ENCODE assay signal across 8 cellular contexts in the genomic region with DNA sequence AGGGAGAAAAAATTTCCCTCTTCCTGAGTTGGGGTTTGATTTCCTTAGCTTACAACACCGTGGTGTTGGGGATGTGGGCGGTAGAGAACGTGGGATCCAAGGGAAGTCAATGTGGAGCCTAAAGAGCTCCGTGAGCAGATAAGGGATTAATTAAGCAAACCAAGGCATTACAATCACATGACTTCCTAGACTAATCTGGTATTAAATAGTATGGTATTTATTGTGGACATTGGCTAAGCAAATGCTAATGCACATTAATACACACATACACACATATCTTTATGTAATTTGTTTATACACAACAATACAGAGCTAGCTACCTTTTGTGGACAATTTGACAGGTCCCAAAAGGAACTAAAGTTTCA. TPM values are rescaled to one million over a fixed set of nuclear protein-coding genes. Genes with fewer than 3 reads are reported as not detected.
DNase-seq lines count a peak whose midpoint lies in the region; ATAC-seq and TF ChIP-seq lines count a peak whose summit lies in the region.

No MANE protein-coding gene starts in this region.

- TF ChIP-seq CTCF in AG04449 (IDR thresholded peaks at IDR 0.05; ENCODE audit: insufficient read depth, low read length, missing control alignments), result no peak
- no peak for TF ChIP-seq CTCF in mammary epithelial cell (conservative IDR thresholded peaks at IDR 0.05 in 1 of 2, IDR thresholded peaks at IDR 0.05 in 1 of 2; ENCODE audit: extremely low read depth in 1 of 2, insufficient read depth in 1 of 2, low read depth in 1 of 2, low read length in 2 of 2)

- dilution Hi-C loops in mammary epithelial cell (cut with HindIII; ENCODE audit: low sequenced_read_pairs), result loop anchor here (5.0 kb wide), 1 partner anchor 105 kb away; the partner anchor contains the start of genes RPL41 and ZC3H10

- peaks cover 36% of the 10 kb centered on the region for H3K79me2 ChIP-seq in mammary epithelial cell (ENCODE audit: insufficient read depth, low read length)

- no peaks in the 10 kb centered on the region for H4K20me1 ChIP-seq in mammary epithelial cell (ENCODE audit: insufficient read depth, low read length)

- intact Hi-C loops in mammary epithelial cell (cut with micrococcal nuclease), result loop anchor here (10.0 kb wide), 1 partner anchor 178 kb away; the partner anchor contains the start of gene RPS26

- peak overlapping the region; percentile 42; the same call in 1 of the 2 replicates for H3K27ac ChIP-seq in HUES6 (ENCODE audit: low read depth, low read length)
- peak overlapping the region; percentile 72 for H3K27ac ChIP-seq in mammary epithelial cell (ENCODE audit: insufficient read depth, low read depth, low read length)
- H3K27ac ChIP-seq in muscle layer of colon (ENCODE audit: low read depth, low read length), result peak overlapping the region; percentile 100

- ATAC-seq in HG03045 (IDR thresholded peaks at IDR 0.05; ENCODE audit: unreplicated experiment) (no peak), GM18861 (IDR thresholded peaks at IDR 0.05; ENCODE audit: unreplicated experiment) (no peak)

- H3K4me1 ChIP-seq in HUES6 (ENCODE audit: control insufficient read depth, insufficient read depth, low read length) (peaks cover 19% of the 10 kb centered on the region), mammary epithelial cell (ENCODE audit: insufficient read depth, low read length) (peaks cover 21% of the 10 kb centered on the region), muscle layer of colon (ENCODE audit: insufficient read depth, low read length) (peaks cover 37% of the 10 kb centered on the region)

- H3K27me3 ChIP-seq in HUES6 (ENCODE audit: control insufficient read depth, insufficient read depth, low read length), result no peaks in the 10 kb centered on the region
- H3K27me3 ChIP-seq in mammary epithelial cell (ENCODE audit: insufficient read depth, low read length), result no peaks in the 10 kb centered on the region
- H3K27me3 ChIP-seq in muscle layer of colon (ENCODE audit: control insufficient read depth in 1 of 2, insufficient read depth in 2 of 2, low read length in 2 of 2), result no peaks in the 10 kb centered on the region

- DNase-seq in AG04449 (ENCODE audit: low read depth, low spot score), result no peak
- no peak for DNase-seq in mammary epithelial cell
- DNase-seq in midbrain (lab: John Stamatoyannopoulos, UW), result no peak
- no peak for DNase-seq in C1 segment of cervical spinal cord (lab: John Stamatoyannopoulos, UW)

- CTCF ChIA-PET in AG04449 (lab: Yijun Ruan, JAX), result interaction anchor here (0.6 to 4.4 kb wide), 27 partner anchors 8 to 840 kb away, joined by 3 to 145 read pairs (median 10); partner anchors contain the start of genes ANKRD52, COQ10A, ESYT1 and SMARCC2
- CTCF ChIA-PET in mammary epithelial cell (lab: Charles Lee; ENCODE audit: low non-redundant PET), result interaction anchor here (0.6 to 2.0 kb wide), 3 partner anchors 16 to 484 kb away, joined by 3 to 16 read pairs (median 9); partner anchors contain the start of gene SMARCC2

- 9% methylated on average over 4 of the region's 4 CpGs for whole genome bisulfite sequencing in mammary epithelial cell (ENCODE audit: low coverage, missing lambda C conversion rate)

- in situ Hi-C loops in mammary epithelial cell (cut with MboI; ENCODE audit: low sequenced_read_pairs in 2 of 2), result loop anchor here in 1 of 2 donors (25.0 kb wide), 2 partner anchors 240 to 485 kb away; partner anchors contain the start of genes CD63, GDF11, MIP and SPRYD4

- peak overlapping the region; percentile 82 for H3K9ac ChIP-seq in HUES6 (ENCODE audit: low read length)
- H3K9ac ChIP-seq in mammary epithelial cell (ENCODE audit: insufficient read depth, low read length), result peak overlapping the region; percentile 72
- H3K9ac ChIP-seq in muscle layer of colon (ENCODE audit: low read length), result peak overlapping the region; percentile 78

- POLR2A ChIA-PET in AG04449 (lab: Yijun Ruan, JAX), result interaction anchor here (0.9 to 3.2 kb wide), 14 partner anchors 14 to 104 kb away, joined by 3 to 49 read pairs (median 8); partner anchors contain the start of genes ANKRD52, ESYT1, SMARCC2 and ZC3H10

- BruUV-seq in mammary epithelial cell (replicated peaks; lab: Mats Ljungman, UMichigan), result no TSS peak

- H3K4me3 ChIP-seq in AG04449 (ENCODE audit: low read depth, low read length), result peak overlapping the region; percentile 85
- peak overlapping the region; percentile 76 for H3K4me3 ChIP-seq in HUES6 (ENCODE audit: low read depth, low read length)
- H3K4me3 ChIP-seq in mammary epithelial cell (replicated peaks in 1 of 3; ENCODE audit: insufficient read depth in 1 of 3, low read depth in 2 of 3, low read length in 3 of 3), result peak overlapping the region; percentile 71 to 97 (median 79)
- H3K4me3 ChIP-seq in muscle layer of colon (ENCODE audit: low read depth in 1 of 2, low read length in 2 of 2), result peak overlapping the region; percentile 83 to 96

- H3K9me3 ChIP-seq in HUES6 (ENCODE audit: control insufficient read depth, insufficient read depth, low read depth, low read length) (0 out of 2 replicates have a peak, but pooled peaks cover 4% of the 10 kb centered on the region), mammary epithelial cell (replicated peaks; ENCODE audit: insufficient read depth, low read length) (no peaks in the 10 kb centered on the region), muscle layer of colon (ENCODE audit: low read length) (no peaks in the 10 kb centered on the region)

- H3K36me3 ChIP-seq in HUES6 (ENCODE audit: control insufficient read depth, insufficient read depth, low read length) (peaks cover 6% of the 10 kb centered on the region), mammary epithelial cell (ENCODE audit: insufficient read depth, low read length) (no peaks in the 10 kb centered on the region), muscle layer of colon (ENCODE audit: insufficient read depth, low read length) (no peaks in the 10 kb centered on the region)

- H2AFZ ChIP-seq in mammary epithelial cell (ENCODE audit: low read depth, low read length), result peak overlapping the region; percentile 88

- H3K4me2 ChIP-seq in mammary epithelial cell (ENCODE audit: insufficient read depth, low read depth, low read length), result peak overlapping the region; percentile 90

RNA-seq across cellular contexts. Expression of gene RNF41, which starts 0.8 kb away (rescaled TPM):
- total RNA-seq in mammary epithelial cell, result 100 to 1,000 TPM in 1 of 2 donors, 10 to 100 TPM in 1; 66.8 to 151 TPM
- polyA plus RNA-seq in mammary epithelial cell, result 51.7 TPM
- 115 TPM for polyA minus RNA-seq in mammary epithelial cell

RNA-seq across cellular contexts. Expression of gene NABP2, which starts 1.6 kb away (rescaled TPM):
- total RNA-seq in mammary epithelial cell, result 10 to 100 TPM; 18.3 to 37.5 TPM
- 61.2 TPM for polyA plus RNA-seq in mammary epithelial cell
- polyA minus RNA-seq in mammary epithelial cell, result 25.3 TPM

RNA-seq across cellular contexts. Expression of gene SLC39A5, which starts 7.3 kb away (rescaled TPM):
- under 1 TPM in 1 of 2 donors, not detected in 1; 0.45 TPM for total RNA-seq in mammary epithelial cell
- polyA plus RNA-seq in mammary epithelial cell, result not detected
- polyA minus RNA-seq in mammary epithelial cell, result not detected

RNA-seq across cellular contexts. Expression of gene SMARCC2, which starts 33.2 kb away (rescaled TPM):
- 10 to 100 TPM; 28.7 to 61.6 TPM for total RNA-seq in mammary epithelial cell
- 31.7 TPM for polyA plus RNA-seq in mammary epithelial cell
- 88.2 TPM for polyA minus RNA-seq in mammary epithelial cell

RNA-seq across cellular contexts. Expression of gene ANKRD52, which starts 35.7 kb away (rescaled TPM):
- 10 to 100 TPM; 22.8 to 45.2 TPM for total RNA-seq in mammary epithelial cell
- polyA plus RNA-seq in mammary epithelial cell, result 18.0 TPM
- polyA minus RNA-seq in mammary epithelial cell, result 141 TPM

Comparison
In these comparisons a context has a peak if more than half of its experiments do, and no peak if none do; other contexts are left out.
1. H3K27ac ChIP-seq: peak in every context shown above with its lines; median percentile 100 in muscle layer of colon; 72 in mammary epithelial cell; 42 in HUES6.